In the genomic region with DNA sequence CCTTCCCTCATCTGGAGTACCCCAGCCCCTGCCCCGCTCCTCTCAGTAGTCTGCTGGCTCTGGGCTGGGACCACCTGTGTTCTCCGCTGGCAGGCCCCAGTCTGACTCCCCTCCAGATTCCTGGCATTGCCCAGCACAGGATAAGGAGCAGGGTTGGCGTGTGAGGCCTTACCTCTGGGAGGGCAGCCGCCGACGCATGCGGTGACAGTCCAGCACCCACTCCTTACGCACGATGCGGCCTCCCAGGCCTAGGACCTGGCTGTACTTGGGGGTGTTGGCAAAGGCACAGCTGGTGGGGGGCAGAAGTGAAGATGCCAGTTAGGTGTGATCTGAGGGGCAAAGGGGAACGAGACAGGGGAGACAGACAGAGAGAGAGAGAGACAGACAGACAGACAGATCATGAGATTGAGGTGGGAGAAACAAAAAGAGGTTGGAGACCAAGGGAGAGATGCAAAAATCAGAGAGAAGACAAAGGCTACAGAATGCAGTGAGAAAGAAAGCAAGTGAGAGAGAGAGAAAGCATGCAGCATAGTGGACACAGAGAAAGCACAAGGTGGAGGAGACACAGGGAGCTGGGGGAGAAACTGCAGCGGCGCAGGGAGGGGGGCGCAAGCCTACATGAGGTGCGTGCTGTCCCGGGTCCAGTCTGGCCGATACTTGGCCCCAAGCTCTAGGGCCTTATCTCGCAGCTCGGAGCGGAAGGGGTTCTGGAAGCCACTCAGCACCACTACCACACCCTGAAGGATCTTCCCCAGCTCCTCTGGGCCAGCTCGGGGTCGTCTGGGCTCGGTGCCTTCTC, we compare ENCODE assay signal across 22 cellular contexts. TPM values are rescaled to one million over a fixed set of nuclear protein-coding genes. Genes with fewer than 3 reads are reported as not detected.
DNase-seq lines count a peak whose midpoint lies in the region; ATAC-seq, FAIRE-seq and TF ChIP-seq lines count a peak whose summit lies in the region.
"Had no signal": no experiment of that assay in that cellular context is flagged by ENCODE, and none has a peak within 500 bp of the region (broad histone marks: within the 10 kb centered on the region; RNA-seq: fewer than 3 reads in every experiment).

No MANE protein-coding gene starts in this region.

- no peak overlapping the region for H3K27ac ChIP-seq in kidney (ENCODE audit: low read depth in 2 of 2, low read length in 2 of 2)

- no peaks in the 10 kb centered on the region for H3K4me1 ChIP-seq in kidney (ENCODE audit: control insufficient read depth in 1 of 2, insufficient read depth in 1 of 2, low read depth in 1 of 2, low read length in 2 of 2)

- no peak for TF ChIP-seq CTCF in kidney (IDR thresholded peaks at IDR 0.05; ENCODE audit: borderline replicate concordance, extremely low read depth, insufficient read depth)

- H3K4me1 Mint-ChIP-seq in activated naive CD4-positive, alpha-beta T cell treated with anti-CD3 and anti-CD28 coated beads for 36 hours (ENCODE audit: low read depth) = peaks cover 9% of the 10 kb centered on the region
- H3K4me1 Mint-ChIP-seq in T-cell = peaks cover 11 to 17% (median 12%) of the 10 kb centered on the region in 3 donors

- H3K9me3 ChIP-seq in kidney (ENCODE audit: control insufficient read depth in 1 of 2, low read length in 2 of 2) = no peaks in the 10 kb centered on the region

- no peak for FAIRE-seq in kidney (lab: Jason Lieb, UNC)
- FAIRE-seq: D721Med, G401.6, GM12891 had no signal

- no peak overlapping the region for H3K4me3 Mint-ChIP-seq in activated naive CD4-positive, alpha-beta T cell treated with anti-CD3 and anti-CD28 coated beads for 36 hours
- no peak overlapping the region for H3K4me3 Mint-ChIP-seq in T-cell
- H3K4me3 Mint-ChIP-seq: CD8-positive, alpha-beta T cell; HFFc6 had no signal

- DNase-seq in activated naive CD4-positive, alpha-beta T cell treated with anti-CD3 and anti-CD28 coated beads, Interleukin-2, amount 50 U/mL, for 72 hours (ENCODE audit: low spot score in 2 of 2) = no peak
- no peak for DNase-seq in activated naive CD4-positive, alpha-beta T cell treated with anti-CD3 and anti-CD28 coated beads for 36 hours
- DNase-seq in T-cell = no peak
- DNase-seq in kidney = peak; percentile 52
- no peak for DNase-seq in islet precursor cell
- DNase-seq: AML-193; CD8-positive, alpha-beta T cell; DMS79 treated with DMSO at 0.1 percent for 48 hours; HFFc6; KG1; NCI-H1048; NCI-H146; NCI-H2081 treated with DMSO at 0.1 percent for 48 hours; NCI-H524 treated with DMSO at 0.1 percent for 48 hours; NK-92 treated with Interleukin-12 subunit alpha and Interleukin-12 subunit beta, amount 100 ng/mL, for 24 hours; OCI-M1 had no signal

- no peaks in the 10 kb centered on the region for H3K36me3 Mint-ChIP-seq in activated naive CD4-positive, alpha-beta T cell treated with anti-CD3 and anti-CD28 coated beads, Interleukin-2, amount 50 U/mL, for 72 hours
- H3K36me3 Mint-ChIP-seq in activated naive CD4-positive, alpha-beta T cell treated with anti-CD3 and anti-CD28 coated beads for 36 hours (ENCODE audit: low read depth) = peaks cover 18% of the 10 kb centered on the region
- peaks cover 47% of the 10 kb centered on the region for H3K36me3 Mint-ChIP-seq in T-cell

- POLR2A ChIA-PET in T-cell (lab: Charles Lee) = interaction anchor here in 1 of 2 donors (0.6 kb wide), 1 partner anchor 34 kb away, joined by 3 read pairs; no protein-coding TSS in a partner anchor

- H3K27me3 Mint-ChIP-seq in activated naive CD4-positive, alpha-beta T cell treated with anti-CD3 and anti-CD28 coated beads for 36 hours (ENCODE audit: low read depth) = no peaks in the 10 kb centered on the region
- H3K27me3 Mint-ChIP-seq in T-cell = no peaks in the 10 kb centered on the region

- CTCF ChIA-PET in activated naive CD4-positive, alpha-beta T cell treated with anti-CD3 and anti-CD28 coated beads for 36 hours (lab: Charles Lee) = interaction anchor here (1.5 to 6.2 kb wide), 3 partner anchors 16 to 43 kb away, joined by 5 to 95 read pairs (median 28); partner anchors contain the start of genes IRGQ and ZNF576
- CTCF ChIA-PET in T-cell (lab: Charles Lee) = interaction anchor here in 1 of 2 donors (0.6 kb wide), 1 partner anchor 14 kb away, joined by 3 read pairs; no protein-coding TSS in a partner anchor

- H3K4me3 ChIP-seq in kidney (ENCODE audit: low read length in 2 of 2) = no peak overlapping the region

- H3K9me3 Mint-ChIP-seq in activated naive CD4-positive, alpha-beta T cell treated with anti-CD3 and anti-CD28 coated beads, Interleukin-2, amount 50 U/mL, for 72 hours = no peaks in the 10 kb centered on the region
- H3K9me3 Mint-ChIP-seq in activated naive CD4-positive, alpha-beta T cell treated with anti-CD3 and anti-CD28 coated beads for 36 hours = no peaks in the 10 kb centered on the region
- H3K9me3 Mint-ChIP-seq in T-cell = no peaks in the 10 kb centered on the region
- H3K9me3 Mint-ChIP-seq: CD8-positive, alpha-beta T cell; HFFc6 had no signal

- H3K9ac ChIP-seq in kidney (ENCODE audit: low read length in 2 of 2) = no peak overlapping the region

- no peak for ATAC-seq in activated naive CD4-positive, alpha-beta T cell treated with anti-CD3 and anti-CD28 coated beads, Interleukin-2, amount 50 U/mL, for 72 hours
- ATAC-seq in T-cell (replicated peaks in 1 of 4) (no peak), HG03039 (IDR thresholded peaks at IDR 0.05; ENCODE audit: unreplicated experiment) (no peak), HG03095 (IDR thresholded peaks at IDR 0.05; ENCODE audit: unreplicated experiment) (no peak)
- ATAC-seq: CD8-positive, alpha-beta T cell had no signal

- peak overlapping the region; percentile 31 to 73 for H3K27ac Mint-ChIP-seq in activated naive CD4-positive, alpha-beta T cell treated with anti-CD3 and anti-CD28 coated beads, Interleukin-2, amount 50 U/mL, for 72 hours
- no peak overlapping the region for H3K27ac Mint-ChIP-seq in activated naive CD4-positive, alpha-beta T cell treated with anti-CD3 and anti-CD28 coated beads for 36 hours
- peak overlapping the region; percentile 22 to 70 for H3K27ac Mint-ChIP-seq in T-cell
- H3K27ac Mint-ChIP-seq: CD8-positive, alpha-beta T cell; HFFc6 had no signal

- intact Hi-C loops in activated naive CD4-positive, alpha-beta T cell treated with anti-CD3 and anti-CD28 coated beads for 36 hours (cut with micrococcal nuclease) = no loop called here
- intact Hi-C loops in kidney (cut with DNase I) = no loop called here

- peaks cover 11 to 24% of the 10 kb centered on the region in 2 donors for H3K36me3 ChIP-seq in kidney (ENCODE audit: control insufficient read depth in 1 of 2, insufficient read depth in 2 of 2, low read length in 2 of 2)

RNA-seq across cellular contexts. Expression of gene ZNF575, which starts 18.6 kb away (rescaled TPM):
- total RNA-seq in activated naive CD4-positive, alpha-beta T cell treated with anti-CD3 and anti-CD28 coated beads, Interleukin-2, amount 50 U/mL, for 72 hours = 1 to 10 TPM in 1 of 2 donors, under 1 TPM in 1; 0.98 to 3.3 TPM
- total RNA-seq in activated naive CD4-positive, alpha-beta T cell treated with anti-CD3 and anti-CD28 coated beads for 36 hours = 1 to 10 TPM; 3.1 to 5.2 TPM
- total RNA-seq in T-cell (10 to 100 TPM in 1 of 5 donors, 1 to 10 TPM in 4; 3.4 to 12.7 (median 6.2) TPM), kidney (3.1 TPM)
- polyA plus RNA-seq in kidney (ENCODE audit: insufficient read depth, low read depth, low replicate concordance) = 2.8 TPM
- total RNA-seq: M059J had no signal

RNA-seq across cellular contexts. Expression of gene XRCC1, which starts 23.7 kb away (rescaled TPM):
- 10 to 100 TPM; 36.9 to 39.5 TPM for total RNA-seq in activated naive CD4-positive, alpha-beta T cell treated with anti-CD3 and anti-CD28 coated beads, Interleukin-2, amount 50 U/mL, for 72 hours
- total RNA-seq in activated naive CD4-positive, alpha-beta T cell treated with anti-CD3 and anti-CD28 coated beads for 36 hours = 10 to 100 TPM; 33.7 to 34.5 TPM
- total RNA-seq in T-cell (10 to 100 TPM; 31.7 to 37.8 (median 35.4) TPM), kidney (24.5 TPM)
- 19.3 TPM for polyA plus RNA-seq in kidney (ENCODE audit: insufficient read depth, low read depth, low replicate concordance)

RNA-seq across cellular contexts. Expression of gene PINLYP, which starts 24.0 kb away (rescaled TPM):
- 1 to 10 TPM; 6.5 to 9.0 TPM for total RNA-seq in activated naive CD4-positive, alpha-beta T cell treated with anti-CD3 and anti-CD28 coated beads, Interleukin-2, amount 50 U/mL, for 72 hours
- 1 to 10 TPM; 3.2 to 3.8 TPM for total RNA-seq in activated naive CD4-positive, alpha-beta T cell treated with anti-CD3 and anti-CD28 coated beads for 36 hours
- total RNA-seq in T-cell = 1 to 10 TPM in 3 of 5 donors, under 1 TPM in 2; 0.28 to 2.5 (median 1.5) TPM
- total RNA-seq in kidney = 14.8 TPM
- 41.8 TPM for polyA plus RNA-seq in kidney (ENCODE audit: insufficient read depth, low read depth, low replicate concordance)

RNA-seq across cellular contexts. Expression of gene ETHE1, which starts 24.6 kb away (rescaled TPM):
- total RNA-seq in activated naive CD4-positive, alpha-beta T cell treated with anti-CD3 and anti-CD28 coated beads, Interleukin-2, amount 50 U/mL, for 72 hours = 10 to 100 TPM; 88.0 to 89.2 TPM
- 10 to 100 TPM; 62.1 to 64.4 TPM for total RNA-seq in activated naive CD4-positive, alpha-beta T cell treated with anti-CD3 and anti-CD28 coated beads for 36 hours
- 10 to 100 TPM; 19.1 to 39.4 (median 34.7) TPM for total RNA-seq in T-cell
- 61.3 TPM for total RNA-seq in kidney
- 81.8 TPM for polyA plus RNA-seq in kidney (ENCODE audit: insufficient read depth, low read depth, low replicate concordance)

RNA-seq across cellular contexts. Expression of gene IRGQ, which starts 44.3 kb away (rescaled TPM):
- total RNA-seq in activated naive CD4-positive, alpha-beta T cell treated with anti-CD3 and anti-CD28 coated beads, Interleukin-2, amount 50 U/mL, for 72 hours = 10 to 100 TPM; 21.6 to 29.4 TPM
- total RNA-seq in activated naive CD4-positive, alpha-beta T cell treated with anti-CD3 and anti-CD28 coated beads for 36 hours = 10 to 100 TPM; 17.2 to 18.7 TPM
- total RNA-seq in T-cell = 10 to 100 TPM; 17.5 to 30.2 (median 19.9) TPM
- total RNA-seq in kidney = 24.2 TPM
- polyA plus RNA-seq in kidney (ENCODE audit: insufficient read depth, low read depth, low replicate concordance) = 9.5 TPM
